ENCODE assay signal across 19 cellular contexts in genomic region chr15:82552861-82553260, GRCh38. TPM values are rescaled to one million over a fixed set of nuclear protein-coding genes. Genes with fewer than 3 reads are reported as not detected.
DNase-seq lines count a peak whose midpoint lies in the region; ATAC-seq and TF ChIP-seq lines count a peak whose summit lies in the region.
"Had no signal": no experiment of that assay in that cellular context is flagged by ENCODE, and none has a peak within 500 bp of the region (broad histone marks: within the 10 kb centered on the region; RNA-seq: fewer than 3 reads in every experiment).

No MANE protein-coding gene starts in this region.

- no peak for TF ChIP-seq POLR2A in testis (IDR thresholded peaks at IDR 0.05)

- H3K9me3 Mint-ChIP-seq in stimulated activated memory B cell treated with anti-CD40 and anti-IgM and Interleukin-4, amounts not matched to agents 10 μg/mL and 1 μg/mL and 100 μg/mL, for 72 hours, result no peaks in the 10 kb centered on the region
- H3K9me3 Mint-ChIP-seq: CD4-positive, alpha-beta T cell; GM23338; HFFc6 had no signal

- intact Hi-C loops in testis (cut with DNase I; ENCODE audit: low total_unique reads), result no loop called here

- DNase-seq in NCI-H2171 treated with DMSO at 0.1 percent for 48 hours (lab: John Stamatoyannopoulos, UW), result peak; percentile 82
- no peak for DNase-seq in NCI-H2171 (lab: John Stamatoyannopoulos, UW)
- DNase-seq in T-helper 17 cell, result no peak
- DNase-seq in islet precursor cell, result peak; percentile 19
- DNase-seq in activated CD4-positive, alpha-beta T cell treated with anti-CD3 and anti-CD28 coated beads, Interleukin-2, amount 50 U/mL, for 48 hours, result no peak
- no peak for DNase-seq in testis
- DNase-seq: AML-193; CD4-positive, alpha-beta T cell; DMS153; DMS79; GF-D8; HFFc6 had no signal

- TF ChIP-seq CTCF in testis (IDR thresholded peaks at IDR 0.05), result no peak

- H3K4me3 ChIP-seq in testis, result no peak overlapping the region
- H3K4me3 ChIP-seq: A549, GM23338 had no signal

- H3K9me3 ChIP-seq in T-helper 17 cell (ENCODE audit: control insufficient read depth, low read length, poor library complexity, severe bottlenecking) (no peaks in the 10 kb centered on the region), testis (no peaks in the 10 kb centered on the region)
- H3K9me3 ChIP-seq: A549 had no signal

- H3K4me1 Mint-ChIP-seq in T-helper 17 cell, result peaks cover 2% of the 10 kb centered on the region
- H3K4me1 Mint-ChIP-seq in stimulated activated memory B cell treated with anti-CD40 and anti-IgM and Interleukin-4, amounts not matched to agents 10 μg/mL and 1 μg/mL and 100 μg/mL, for 72 hours, result peaks cover 27% of the 10 kb centered on the region

- H3K4me3 Mint-ChIP-seq in T-helper 17 cell, result no peak overlapping the region
- no peak overlapping the region for H3K4me3 Mint-ChIP-seq in stimulated activated memory B cell treated with anti-CD40 and anti-IgM and Interleukin-4, amounts not matched to agents 10 μg/mL and 1 μg/mL and 100 μg/mL, for 72 hours
- H3K4me3 Mint-ChIP-seq: CD4-positive, alpha-beta T cell; GM23338; HFFc6 had no signal

- H3K36me3 Mint-ChIP-seq in T-helper 17 cell (ENCODE audit: low read depth), result peaks cover 2% of the 10 kb centered on the region
- H3K36me3 Mint-ChIP-seq in stimulated activated memory B cell treated with anti-CD40 and anti-IgM and Interleukin-4, amounts not matched to agents 10 μg/mL and 1 μg/mL and 100 μg/mL, for 72 hours, result no peaks in the 10 kb centered on the region

- H3K36me3 ChIP-seq in testis (ENCODE audit: low read depth, missing control alignments), result no peaks in the 10 kb centered on the region

- no peak for ATAC-seq in T-helper 17 cell
- ATAC-seq in stimulated activated memory B cell treated with anti-CD40 and anti-IgM and Interleukin-4, amounts not matched to agents 10 μg/mL and 1 μg/mL and 100 μg/mL, for 72 hours, result no peak
- ATAC-seq: A549, GM23338, HCT116 had no signal

- H3K27ac ChIP-seq in testis, result no peak overlapping the region
- H3K27ac ChIP-seq: 22Rv1, A549, C4-2B, HL-60 had no signal

- peak overlapping the region; percentile 8 for H3K27ac Mint-ChIP-seq in T-helper 17 cell
- peak overlapping the region; percentile 67 for H3K27ac Mint-ChIP-seq in stimulated activated memory B cell treated with anti-CD40 and anti-IgM and Interleukin-4, amounts not matched to agents 10 μg/mL and 1 μg/mL and 100 μg/mL, for 72 hours
- H3K27ac Mint-ChIP-seq: CD4-positive, alpha-beta T cell; GM23338; HFFc6 had no signal

- no peaks in the 10 kb centered on the region for H3K27me3 ChIP-seq in testis

- H3K4me1 ChIP-seq in testis, result no peaks in the 10 kb centered on the region
- H3K4me1 ChIP-seq: A549 had no signal

- 81 to 85% methylated on average over 2 of the region's 2 CpGs for WGBS in testis, 2 donors

- H3K27me3 Mint-ChIP-seq in T-helper 17 cell, result peaks cover 61% of the 10 kb centered on the region
- no peaks in the 10 kb centered on the region for H3K27me3 Mint-ChIP-seq in stimulated activated memory B cell treated with anti-CD40 and anti-IgM and Interleukin-4, amounts not matched to agents 10 μg/mL and 1 μg/mL and 100 μg/mL, for 72 hours

RNA-seq across cellular contexts. Expression of gene RPS17, which starts 12.6 kb away (rescaled TPM):
- total RNA-seq in T-helper 17 cell (1,000 to 10,000 TPM; 2,730 to 2,799 TPM), testis (100 to 1,000 TPM; 567 to 887 TPM)
- 995 TPM for polyA plus RNA-seq in testis (ENCODE audit: insufficient read depth, low read depth, low replicate concordance)

Comparison
In these comparisons a context has a peak if more than half of its experiments do, and no peak if none do; other contexts are left out.
1. DNase-seq: peak in NCI-H2171 treated with DMSO at 0.1 percent for 48 hours (single experiment) and islet precursor cell (single experiment); none in NCI-H2171 (single experiment), T-helper 17 cell (0 of 3), activated CD4-positive, alpha-beta T cell treated with anti-CD3 and anti-CD28 coated beads, Interleukin-2, amount 50 U/mL, for 48 hours (0 of 2) and testis (single experiment).